ENCODE assay signal across 14 cellular contexts in the genomic region with DNA sequence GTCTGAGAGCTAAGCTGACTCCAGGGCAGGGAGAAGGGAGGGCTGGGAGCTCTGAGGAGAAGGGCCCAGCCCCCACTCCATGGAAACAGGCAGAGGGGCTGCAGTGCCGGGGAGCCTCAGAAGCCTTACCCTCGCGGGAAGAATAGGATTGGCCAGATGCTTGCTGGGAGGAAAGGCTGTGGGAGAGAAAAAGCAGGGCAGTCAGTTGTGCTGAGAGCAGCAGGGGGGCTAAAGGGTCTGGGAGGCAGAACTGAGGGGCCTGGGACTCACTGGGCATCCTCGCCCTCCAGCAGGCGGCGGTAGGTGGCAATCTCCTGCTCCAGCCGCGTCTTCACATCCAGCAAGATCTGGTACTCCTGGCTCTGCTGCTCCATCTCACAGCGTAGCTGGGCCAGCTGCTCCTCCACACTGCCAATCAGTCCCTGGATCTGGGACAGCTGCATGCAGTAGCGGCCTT. TPM values are rescaled to one million over a fixed set of nuclear protein-coding genes. Genes with fewer than 3 reads are reported as not detected.
DNase-seq lines count a peak whose midpoint lies in the region; ATAC-seq, FAIRE-seq and TF ChIP-seq lines count a peak whose summit lies in the region.
"Not testable (repeated sequence)": the region's sequence is repeated elsewhere in the genome, so short reads cannot be mapped to it uniquely, and the experiment has no call there.
"Had no signal": no experiment of that assay in that cellular context is flagged by ENCODE, and none has a peak within 500 bp of the region (broad histone marks: within the 10 kb centered on the region; RNA-seq: fewer than 3 reads in every experiment).

No MANE protein-coding gene starts in this region.

- H3K4me3 Mint-ChIP-seq in HFFc6; osteocyte (ENCODE audit: unreplicated experiment): not testable (repeated sequence)

- FAIRE-seq in kidney (lab: Jason Lieb, UNC), result not testable (repeated sequence)

- DNase-seq in DMS 273 (lab: John Stamatoyannopoulos, UW; ENCODE audit: unreplicated experiment), result peak; percentile 52
- not testable (repeated sequence) for DNase-seq in HFFc6; brain microvascular endothelial cell; epithelial cell of prostate (ENCODE audit: low read depth, low spot score); osteocyte (ENCODE audit: extremely low spot score, unreplicated experiment)
- DNase-seq in SK-MEL-5 (ENCODE audit: low read depth, low spot score), result peak; percentile 45
- peak; percentile 46 for DNase-seq in kidney
- peak; percentile 44 to 65 for DNase-seq in aorta

- H3K27ac ChIP-seq in brain microvascular endothelial cell; kidney (ENCODE audit: low read depth in 2 of 2, low read length in 2 of 2); aorta (ENCODE audit: low read depth in 1 of 2, low read length in 2 of 2): not testable (repeated sequence)
- H3K27ac ChIP-seq in epithelial cell of prostate, result peak overlapping the region; percentile 73

- H3K36me3 ChIP-seq in brain microvascular endothelial cell (replicated peaks); kidney (ENCODE audit: control insufficient read depth in 1 of 2, insufficient read depth in 2 of 2, low read length in 2 of 2); aorta (ENCODE audit: control insufficient read depth in 1 of 2, insufficient read depth in 2 of 2, low read length in 1 of 2): not testable (repeated sequence)

- 40 to 54% methylated on average over 10 of the region's 10 CpGs for WGBS in aorta, 2 donors

- peak; percentile 68 for TF ChIP-seq CTCF in HFFc6 (IDR thresholded peaks at IDR 0.05)
- peak; percentile 52 for TF ChIP-seq CTCF in brain microvascular endothelial cell (IDR thresholded peaks at IDR 0.05; ENCODE audit: low read depth, low read length, missing control alignments)
- not testable (repeated sequence) for TF ChIP-seq CTCF in kidney (IDR thresholded peaks at IDR 0.05; ENCODE audit: borderline replicate concordance, extremely low read depth, insufficient read depth)
- peak; percentile 40 for TF ChIP-seq CTCF in osteocyte (IDR thresholded peaks at IDR 0.05)

- H3K36me3 Mint-ChIP-seq in HFFc6 (ENCODE audit: low read depth), result peaks cover 20% of the 10 kb centered on the region
- not testable (repeated sequence) for H3K36me3 Mint-ChIP-seq in osteocyte (ENCODE audit: unreplicated experiment)

- ATAC-seq in aorta (ENCODE audit: low FRiP score), result not testable (repeated sequence)

- not testable (repeated sequence) for H3K4me1 ChIP-seq in kidney (ENCODE audit: control insufficient read depth in 1 of 2, insufficient read depth in 1 of 2, low read depth in 1 of 2, low read length in 2 of 2); aorta (ENCODE audit: control insufficient read depth in 1 of 2, insufficient read depth in 2 of 2, low read length in 2 of 2)

- H3K9me3 Mint-ChIP-seq in HFFc6 (peaks cover 23% of the 10 kb centered on the region), osteocyte (ENCODE audit: unreplicated experiment) (peaks cover 13% of the 10 kb centered on the region)

- H3K4me3 ChIP-seq in brain microvascular endothelial cell (ENCODE audit: low read depth, low read length); kidney (ENCODE audit: low read length in 2 of 2); aorta (ENCODE audit: low read length in 2 of 2): not testable (repeated sequence)

- not testable (repeated sequence) for H3K27me3 ChIP-seq in brain microvascular endothelial cell (replicated peaks); aorta (ENCODE audit: control insufficient read depth in 1 of 2, insufficient read depth in 2 of 2, low read length in 1 of 2)

- in situ Hi-C loops in SK-MEL-5 (cut with HindIII; ENCODE audit: low pct_unique_long_range_greater_than_20kb, low sequenced_read_pairs); brain microvascular endothelial cell (cut with HindIII; ENCODE audit: low pct_ligation_motif_present, low sequenced_read_pairs): not testable (repeated sequence)

- H3K27ac Mint-ChIP-seq in HFFc6; osteocyte (ENCODE audit: unreplicated experiment): not testable (repeated sequence)

- H3K4me1 Mint-ChIP-seq in HFFc6 (ENCODE audit: low read depth) (peaks cover 14% of the 10 kb centered on the region), osteocyte (ENCODE audit: unreplicated experiment) (peaks cover 12% of the 10 kb centered on the region)

- H3K27me3 Mint-ChIP-seq in HFFc6 (ENCODE audit: insufficient read depth), result peaks cover 30% of the 10 kb centered on the region
- peaks cover 12% of the 10 kb centered on the region for H3K27me3 Mint-ChIP-seq in osteocyte (ENCODE audit: unreplicated experiment)

- intact Hi-C loops in kidney (cut with DNase I); aorta (cut with DNase I): not testable (repeated sequence)

- not testable (repeated sequence) for H3K9me3 ChIP-seq in kidney (ENCODE audit: control insufficient read depth in 1 of 2, low read length in 2 of 2); aorta (ENCODE audit: control insufficient read depth, low read length)

- not testable (repeated sequence) for H3K9ac ChIP-seq in kidney (ENCODE audit: low read length in 2 of 2)

RNA-seq across cellular contexts. Expression of a gene that starts 2.5 kb away (rescaled TPM):
- total RNA-seq in HFFc6 (2021; fragmentation: NEBNext Ultra II Directional; extraction: Animal tissue kit (Norgen Biotek cat#: 25700)), result under 1 TPM in 4 of 6 experiments, not detected in 2; 0.11 to 0.47 (median 0.17) TPM
- total RNA-seq in SK-MEL-5 (2014; rRNA removed; shearing (Covaris generic)), result not detected in 2 replicates
- not detected in 2 replicates for polyA plus RNA-seq in SK-MEL-5 (2015; cell fraction: cytosol; rRNA removed)
- polyA plus RNA-seq in SK-MEL-5 (2015; cell fraction: nucleus; rRNA removed), result not detected in 2 replicates
- 3.1 TPM for total RNA-seq in kidney
- polyA plus RNA-seq in kidney (ENCODE audit: insufficient read depth, low read depth, low replicate concordance), result not detected
- total RNA-seq in osteocyte, result 1.3 and 1.4 TPM in 2 replicates
- under 1 TPM; 0.30 to 0.65 TPM for total RNA-seq in aorta
- polyA plus RNA-seq in aorta, result 10 to 100 TPM in 1 of 2 donors, 1 to 10 TPM in 1; 6.9 to 15.7 TPM
- total RNA-seq: cardiac septum; naive thymus-derived CD8-positive, alpha-beta T cell; testis had no signal
- polyA plus RNA-seq: naive thymus-derived CD8-positive, alpha-beta T cell had no signal

RNA-seq across cellular contexts. Expression of a gene that starts 14.3 kb away (rescaled TPM):
- total RNA-seq in HFFc6 (2021; fragmentation: NEBNext Ultra II Directional; extraction: Animal tissue kit (Norgen Biotek cat#: 25700)), result 1 to 10 TPM; 1.0 to 3.9 (median 2.9) TPM
- not detected in 2 replicates for total RNA-seq in SK-MEL-5 (2014; rRNA removed; shearing (Covaris generic))
- polyA plus RNA-seq in SK-MEL-5 (2015; cell fraction: cytosol; rRNA removed), result 0.13 TPM in 1 of 2 replicates, not detected in the other
- polyA plus RNA-seq in SK-MEL-5 (2015; cell fraction: nucleus; rRNA removed), result not detected in 2 replicates
- total RNA-seq in kidney (11.1 TPM), osteocyte (40.5 and 43.2 TPM in 2 replicates), aorta (1 to 10 TPM; 3.8 to 5.5 TPM)
- polyA plus RNA-seq in kidney (ENCODE audit: insufficient read depth, low read depth, low replicate concordance) (5.5 TPM), aorta (100 to 1,000 TPM in 1 of 2 donors, 10 to 100 TPM in 1; 33.2 to 126 TPM)
- total RNA-seq: cardiac septum; naive thymus-derived CD8-positive, alpha-beta T cell had no signal
- polyA plus RNA-seq: naive thymus-derived CD8-positive, alpha-beta T cell had no signal

RNA-seq across cellular contexts. Expression of a gene that starts 23.4 kb away (rescaled TPM):
- total RNA-seq in HFFc6 (2021; fragmentation: NEBNext Ultra II Directional; extraction: Animal tissue kit (Norgen Biotek cat#: 25700)), result 1 to 10 TPM in 4 of 6 experiments, under 1 TPM in 2; 0.14 to 2.0 (median 1.5) TPM
- not detected in 2 replicates for total RNA-seq in SK-MEL-5 (2014; rRNA removed; shearing (Covaris generic))
- 0.11 and 0.27 TPM in 2 replicates for polyA plus RNA-seq in SK-MEL-5 (2015; cell fraction: cytosol; rRNA removed)
- not detected in 2 replicates for polyA plus RNA-seq in SK-MEL-5 (2015; cell fraction: nucleus; rRNA removed)
- total RNA-seq in kidney (not detected), osteocyte (not detected in 2 replicates), aorta (1 to 10 TPM in 1 of 2 donors, under 1 TPM in 1; 0.30 to 1.2 TPM)
- polyA plus RNA-seq in kidney (ENCODE audit: insufficient read depth, low read depth, low replicate concordance) (not detected), aorta (10 to 100 TPM in 1 of 2 donors, 1 to 10 TPM in 1; 4.4 to 46.7 TPM)
- total RNA-seq: cardiac septum; HT-29; naive thymus-derived CD8-positive, alpha-beta T cell had no signal
- polyA plus RNA-seq: naive thymus-derived CD8-positive, alpha-beta T cell had no signal

RNA-seq across cellular contexts. Expression of a gene that starts 38.2 kb away (rescaled TPM):
- not detected for total RNA-seq in HFFc6 (2021; fragmentation: NEBNext Ultra II Directional; extraction: Animal tissue kit (Norgen Biotek cat#: 25700))
- not detected in 2 replicates for total RNA-seq in SK-MEL-5 (2014; rRNA removed; shearing (Covaris generic))
- polyA plus RNA-seq in SK-MEL-5 (2015; cell fraction: cytosol; rRNA removed), result not detected in 2 replicates
- polyA plus RNA-seq in SK-MEL-5 (2015; cell fraction: nucleus; rRNA removed), result not detected in 2 replicates
- total RNA-seq in kidney (not detected), osteocyte (0.30 TPM in 1 of 2 replicates, not detected in the other), aorta (not detected)
- polyA plus RNA-seq in kidney (ENCODE audit: insufficient read depth, low read depth, low replicate concordance) (not detected), aorta (under 1 TPM in 1 of 2 donors, not detected in 1; 0.18 TPM)
- total RNA-seq: cardiac septum; HT-29; naive thymus-derived CD8-positive, alpha-beta T cell; skeletal muscle tissue had no signal
- polyA plus RNA-seq: adipose tissue; naive thymus-derived CD8-positive, alpha-beta T cell had no signal
